In genomic region chr16:1989826-1990335, GRCh38 we compare ENCODE assay signal across 9 cellular contexts. TPM values are rescaled to one million over a fixed set of nuclear protein-coding genes. Genes with fewer than 3 reads are reported as not detected.
DNase-seq lines count a peak whose midpoint lies in the region; ATAC-seq and TF ChIP-seq lines count a peak whose summit lies in the region.
"Had no signal": no experiment of that assay in that cellular context is flagged by ENCODE, and none has a peak within 500 bp of the region (broad histone marks: within the 10 kb centered on the region; RNA-seq: fewer than 3 reads in every experiment).

TSS of gene SYNGR3 (plus strand) at chr16:1989970. CDS start at chr16:1990103, 133 bp downstream.

- H3K4me3 ChIP-seq in Peyer's patch: peak within 1 kb of the TSS; percentile 46 to 71 (median 52)
- peak within 1 kb of the TSS; percentile 6 to 58 (median 32) for H3K4me3 ChIP-seq in esophagus squamous epithelium

- H3K27ac ChIP-seq in Peyer's patch (peak within 1 kb of the TSS; percentile 4 to 85 (median 80)), esophagus squamous epithelium (peak within 1 kb of the TSS in 3 of 4 donors; percentile 6 to 65 (median 23))

- H3K4me1 ChIP-seq in Peyer's patch (peaks cover 3 to 52% (median 21%) of the 10 kb centered on the region in 4 donors), esophagus squamous epithelium (peaks cover 36 to 73% (median 42%) of the 10 kb centered on the region in 3 donors)

- H3K4me1 Mint-ChIP-seq in stimulated activated effector memory CD8-positive, alpha-beta T cell treated with anti-CD3 and anti-CD28 coated beads, Interleukin-12 subunit alpha, Interleukin-12 subunit beta, amount 100 ng/mL, for 72 hours: peaks cover 42% of the 10 kb centered on the region

- H3K9me3 ChIP-seq in Peyer's patch (peaks cover 0 to 4% (median 0%) of the 10 kb centered on the region in 4 donors), esophagus squamous epithelium (peaks cover 0 to 6% (median 0%) of the 10 kb centered on the region in 3 donors)

- no peak for ATAC-seq in stimulated activated effector memory CD8-positive, alpha-beta T cell treated with anti-CD3 and anti-CD28 coated beads, Interleukin-12 subunit alpha, Interleukin-12 subunit beta, amount 100 ng/mL, for 72 hours
- no peak for ATAC-seq in GM18519 (IDR thresholded peaks at IDR 0.05; ENCODE audit: low FRiP score, unreplicated experiment)
- no peak for ATAC-seq in HG02884 (IDR thresholded peaks at IDR 0.05; ENCODE audit: unreplicated experiment)

- no peak for TF ChIP-seq POLR2A in Peyer's patch (IDR thresholded peaks at IDR 0.05)
- no peak for TF ChIP-seq POLR2A in esophagus squamous epithelium (IDR thresholded peaks at IDR 0.05)

- TF ChIP-seq CTCF in Peyer's patch (IDR thresholded peaks at IDR 0.05) (no peak), esophagus squamous epithelium (IDR thresholded peaks at IDR 0.05) (no peak)

- peaks cover 0 to 23% (median 0%) of the 10 kb centered on the region in 3 donors for H3K36me3 ChIP-seq in Peyer's patch
- peaks cover 0 to 19% (median 3%) of the 10 kb centered on the region in 3 donors for H3K36me3 ChIP-seq in esophagus squamous epithelium

- DNase-seq in NCI-H2227 (lab: John Stamatoyannopoulos, UW; ENCODE audit: unreplicated experiment): peak; percentile 69
- no peak for DNase-seq in NCI-H2227 treated with DMSO at 0.1 percent for 48 hours (lab: John Stamatoyannopoulos, UW)
- DNase-seq in Peyer's patch: peak in 1 of 3 donors; percentile 23
- DNase-seq in esophagus squamous epithelium (lab: John Stamatoyannopoulos, UW): no peak
- DNase-seq in stimulated activated effector memory CD8-positive, alpha-beta T cell treated with anti-CD3 and anti-CD28 coated beads, Interleukin-12 subunit alpha, Interleukin-12 subunit beta, amount 100 ng/mL, for 72 hours (ENCODE audit: low spot score in 2 of 2): no peak
- DNase-seq in NCI-H2107 treated with DMSO at 0.1 percent for 48 hours (lab: John Stamatoyannopoulos, UW; ENCODE audit: unreplicated experiment): no peak
- DNase-seq: cortex of kidney had no signal

- no CpG with 5 or more reads among the region's 66 CpGs for WGBS in esophagus squamous epithelium, 2 donors

- no peaks in the 10 kb centered on the region for H3K9me3 Mint-ChIP-seq in stimulated activated effector memory CD8-positive, alpha-beta T cell treated with anti-CD3 and anti-CD28 coated beads, Interleukin-12 subunit alpha, Interleukin-12 subunit beta, amount 100 ng/mL, for 72 hours

- intact Hi-C loops in esophagus squamous epithelium (cut with DNase I): no loop called here

- H3K4me3 Mint-ChIP-seq in stimulated activated effector memory CD8-positive, alpha-beta T cell treated with anti-CD3 and anti-CD28 coated beads, Interleukin-12 subunit alpha, Interleukin-12 subunit beta, amount 100 ng/mL, for 72 hours: peak within 1 kb of the TSS; percentile 78

- H3K27me3 ChIP-seq in Peyer's patch (peaks cover 0 to 22% of the 10 kb centered on the region in 2 donors), esophagus squamous epithelium (peaks cover 12 to 48% (median 21%) of the 10 kb centered on the region in 4 donors)

- peaks cover 38% of the 10 kb centered on the region for H3K36me3 Mint-ChIP-seq in stimulated activated effector memory CD8-positive, alpha-beta T cell treated with anti-CD3 and anti-CD28 coated beads, Interleukin-12 subunit alpha, Interleukin-12 subunit beta, amount 100 ng/mL, for 72 hours

- H3K27ac Mint-ChIP-seq in stimulated activated effector memory CD8-positive, alpha-beta T cell treated with anti-CD3 and anti-CD28 coated beads, Interleukin-12 subunit alpha, Interleukin-12 subunit beta, amount 100 ng/mL, for 72 hours: no peak within 1 kb of the TSS

RNA-seq across cellular contexts. Expression of gene SYNGR3, which starts in this region (rescaled TPM):
- total RNA-seq in Peyer's patch (1 to 10 TPM in 3 of 4 donors, not detected in 1; 1.3 to 3.9 (median 3.3) TPM), esophagus squamous epithelium (1 to 10 TPM in 2 of 4 donors, under 1 TPM in 1, not detected in 1; 0.38 to 1.0 (median 1.0) TPM)
